11 cellular contexts compared by ENCODE assay signal in genomic region chr13:36973621-36974268, GRCh38.
A peak's percentile ranks its signal among the peaks of the same experiment; 100 is the strongest.
DNase-seq lines count a peak whose midpoint lies in the region; ATAC-seq, FAIRE-seq and TF ChIP-seq lines count a peak whose summit lies in the region.
"Had no signal": no experiment of that assay in that cellular context is flagged by ENCODE, and none has a peak within 500 bp of the region (broad histone marks: within the 10 kb centered on the region; RNA-seq: fewer than 3 reads in every experiment).

No MANE protein-coding gene starts in this region.

- peak; percentile 77 for ATAC-seq in GM18502 (IDR thresholded peaks at IDR 0.05; ENCODE audit: poor library complexity, unreplicated experiment)
- ATAC-seq in HG03039 (IDR thresholded peaks at IDR 0.05; ENCODE audit: unreplicated experiment): peak; percentile 80
- ATAC-seq: Panc1 had no signal

- TF ChIP-seq CTCF in GM20000 (IDR thresholded peaks at IDR 0.05; ENCODE audit: extremely low read depth, missing control alignments): no peak

- FAIRE-seq in urothelium cell line (lab: Jason Lieb, UNC): no peak

- DNase-seq in GM20000 (ENCODE audit: low spot score) (peak; percentile 22), NAMALWA (ENCODE audit: low spot score) (peak; percentile 52), GDM1 (lab: John Stamatoyannopoulos, UW) (no peak), NCI-H1092 treated with DMSO at 0.1 percent for 48 hours (lab: John Stamatoyannopoulos, UW) (no peak), NCI-H526 treated with DMSO at 0.1 percent for 48 hours (lab: John Stamatoyannopoulos, UW) (no peak), urothelium cell line (ENCODE audit: low spot score) (no peak)
- DNase-seq: activated CD4-positive, alpha-beta T cell treated with anti-CD3 and anti-CD28 coated beads for 1 hour; hypothalamus had no signal

Comparison
In these comparisons a context has a peak if more than half of its experiments do, and no peak if none do; other contexts are left out.
1. DNase-seq: peak in GM20000 (single experiment) and NAMALWA (single experiment); none in GDM1 (single experiment), NCI-H1092 treated with DMSO at 0.1 percent for 48 hours (single experiment), NCI-H526 treated with DMSO at 0.1 percent for 48 hours (single experiment) and urothelium cell line (single experiment).